Comparison of ENCODE assay signal across 23 cellular contexts in genomic region chr1:119250299-119250698, GRCh38.
DNase-seq lines count a peak whose midpoint lies in the region; ATAC-seq, FAIRE-seq and TF ChIP-seq lines count a peak whose summit lies in the region.
"Had no signal": no experiment of that assay in that cellular context is flagged by ENCODE, and none has a peak within 500 bp of the region (broad histone marks: within the 10 kb centered on the region; RNA-seq: fewer than 3 reads in every experiment).

No MANE protein-coding gene starts in this region.

- H2AFZ ChIP-seq in IMR-90 (replicated peaks; ENCODE audit: low read length, poor library complexity) (no peak overlapping the region), K562 (ENCODE audit: low read depth, low read length) (no peak overlapping the region), mammary epithelial cell (ENCODE audit: low read depth, low read length) (no peak overlapping the region)
- H2AFZ ChIP-seq: GM23248 had no signal

- no peak overlapping the region for H3K4me3 ChIP-seq in AG10803 (ENCODE audit: low read length)
- no peak overlapping the region for H3K4me3 ChIP-seq in IMR-90 (ENCODE audit: insufficient read depth, low read depth, low read length)
- H3K4me3 ChIP-seq in K562: no peak overlapping the region
- H3K4me3 ChIP-seq in mammary epithelial cell (replicated peaks in 1 of 3; ENCODE audit: insufficient read depth in 1 of 3, low read depth in 2 of 3, low read length in 3 of 3): no peak overlapping the region
- H3K4me3 ChIP-seq: BLaER1 treated with 17β-estradiol and CSF1 and Interleukin-3, amounts not matched to agents 10 nM and 100 nM; GM12878; GM23248 had no signal

- no peak for FAIRE-seq in K562 (lab: Jason Lieb, UNC)
- FAIRE-seq: D721Med, GM12878, GM19239, H1 had no signal

- no peak overlapping the region for H2AK9ac ChIP-seq in IMR-90 (replicated peaks; ENCODE audit: low read depth, low read length, poor library complexity)

- no peak overlapping the region for H3K18ac ChIP-seq in IMR-90 (ENCODE audit: low read depth, low read length)

- H3K9me1 ChIP-seq in IMR-90 (ENCODE audit: insufficient read depth, low read length) (no peaks in the 10 kb centered on the region), K562 (ENCODE audit: control insufficient read depth, insufficient read depth, low read length) (no peaks in the 10 kb centered on the region)

- no peaks in the 10 kb centered on the region for H3K27me3 Mint-ChIP-seq in activated T-helper 2 cell treated with anti-CD3 and anti-CD28 coated beads, Interferon-gamma antibody, Interleukin-2, Interleukin-4, amounts not matched to agents 10 μg/mL and 5 μg/mL and 100 μg/mL, durations not matched to agents 14 hours and 24 hours and 36 hours (ENCODE audit: low read depth)
- H3K27me3 Mint-ChIP-seq: CD4-positive, alpha-beta T cell had no signal

- H2BK5ac ChIP-seq in IMR-90 (ENCODE audit: low read depth, low read length, poor library complexity, severe bottlenecking): no peak overlapping the region

- 0 out of 2 replicates have a peak, but pooled peaks cover 1% of the 10 kb centered on the region for H3K27me3 ChIP-seq in IMR-90 (ENCODE audit: control insufficient read depth, insufficient read depth, low read length)
- H3K27me3 ChIP-seq in K562 (ENCODE audit: control insufficient read depth in 2 of 2, insufficient read depth in 2 of 2, low read length in 2 of 2): no peaks in the 10 kb centered on the region; a peak in 1 of 5 replicates
- H3K27me3 ChIP-seq in mammary epithelial cell (ENCODE audit: insufficient read depth, low read length): no peaks in the 10 kb centered on the region
- H3K27me3 ChIP-seq: BE2C; BLaER1 treated with 17β-estradiol and CSF1 and Interleukin-3, amounts not matched to agents 10 nM and 100 nM had no signal

- no peak overlapping the region for H4K8ac ChIP-seq in IMR-90 (ENCODE audit: low read depth in 2 of 2, low read length in 2 of 2)

- no peaks in the 10 kb centered on the region for H3K36me3 ChIP-seq in IMR-90 (ENCODE audit: control insufficient read depth, insufficient read depth, low read length)
- no peaks in the 10 kb centered on the region for H3K36me3 ChIP-seq in K562 (ENCODE audit: control insufficient read depth, insufficient read depth, low read length)
- no peaks in the 10 kb centered on the region for H3K36me3 ChIP-seq in mammary epithelial cell (ENCODE audit: insufficient read depth, low read length)
- H3K36me3 ChIP-seq: BE2C; BLaER1 treated with 17β-estradiol and CSF1 and Interleukin-3, amounts not matched to agents 10 nM and 100 nM had no signal

- H4K20me1 ChIP-seq in IMR-90 (ENCODE audit: insufficient read depth, low read length) (no peaks in the 10 kb centered on the region), K562 (replicated peaks; ENCODE audit: control insufficient read depth, insufficient read depth, low read length) (no peaks in the 10 kb centered on the region), mammary epithelial cell (ENCODE audit: insufficient read depth, low read length) (no peaks in the 10 kb centered on the region)
- H4K20me1 ChIP-seq: BLaER1 treated with 17β-estradiol and CSF1 and Interleukin-3, amounts not matched to agents 10 nM and 100 nM had no signal

- no peak overlapping the region for H2BK15ac ChIP-seq in IMR-90 (ENCODE audit: low read depth, low read length)

- in situ Hi-C loops in IMR-90 (cut with MboI; ENCODE audit: low sequenced_read_pairs) (no loop called here), K562 (cut with MboI) (no loop called here), mammary epithelial cell (cut with MboI; ENCODE audit: low sequenced_read_pairs in 2 of 2) (no loop called here)

- H3K9me3 ChIP-seq in IMR-90 (ENCODE audit: control insufficient read depth, insufficient read depth, low read length) (no peaks in the 10 kb centered on the region), K562 (replicated peaks; ENCODE audit: control insufficient read depth, insufficient read depth, low read depth, low read length) (no peaks in the 10 kb centered on the region), mammary epithelial cell (replicated peaks; ENCODE audit: insufficient read depth, low read length) (no peaks in the 10 kb centered on the region)
- H3K9me3 ChIP-seq: BE2C; BLaER1 treated with 17β-estradiol and CSF1 and Interleukin-3, amounts not matched to agents 10 nM and 100 nM had no signal

- TF ChIP-seq RAD21 in IMR-90 (IDR thresholded peaks at IDR 0.05; ENCODE audit: low read length) (no peak), K562 (CRISPR knock-in tag; conservative IDR thresholded peaks at IDR 0.05 in 1 of 2, IDR thresholded peaks at IDR 0.05 in 1 of 2) (no peak)

- H4K91ac ChIP-seq in IMR-90 (ENCODE audit: insufficient read depth, low read depth, low read length): no peak overlapping the region

- H3K79me1 ChIP-seq in IMR-90 (ENCODE audit: low read depth in 1 of 2, low read length in 2 of 2): no peaks in the 10 kb centered on the region

- DNase-seq in AG10803 (ENCODE audit: low read depth) (peak; percentile 10), IMR-90 (no peak), K562 (ENCODE audit: extremely low read depth in 1 of 4, low spot score in 3 of 4) (no peak), mammary epithelial cell (no peak), LoVo (ENCODE audit: low spot score) (no peak)
- DNase-seq in activated T-helper 2 cell treated with anti-CD3 and anti-CD28 coated beads, Interferon-gamma antibody, Interleukin-2, Interleukin-4, amounts not matched to agents 10 μg/mL and 5 μg/mL and 100 μg/mL, durations not matched to agents 14 hours and 24 hours and 36 hours (ENCODE audit: low spot score): no peak
- DNase-seq: AML-193; BE2C; CD4-positive, alpha-beta T cell; CD8-positive, alpha-beta memory T cell; DMS 273 treated with DMSO at 0.1 percent for 48 hours; DMS79; EL; GDM1; GM23248; H7; HCEC 1CT had no signal

- no peak overlapping the region for H3K56ac ChIP-seq in IMR-90 (ENCODE audit: extremely low read depth, insufficient read depth, low read length)

- H3K9ac ChIP-seq in IMR-90 (ENCODE audit: low read depth, low read length) (no peak overlapping the region), K562 (ENCODE audit: insufficient read depth in 1 of 2, low read depth in 2 of 2, low read length in 2 of 2) (no peak overlapping the region), mammary epithelial cell (ENCODE audit: insufficient read depth, low read length) (no peak overlapping the region)
- H3K9ac ChIP-seq: BLaER1 treated with 17β-estradiol and CSF1 and Interleukin-3, amounts not matched to agents 10 nM and 100 nM; GM23248 had no signal

- dilution Hi-C loops in IMR-90 (cut with HindIII; ENCODE audit: low sequenced_read_pairs, unreplicated experiment): no loop called here
- dilution Hi-C loops in mammary epithelial cell (cut with HindIII; ENCODE audit: low sequenced_read_pairs): no loop called here

- H2BK20ac ChIP-seq in IMR-90 (ENCODE audit: low read depth, low read length): no peak overlapping the region

- no peak overlapping the region for H3K23ac ChIP-seq in IMR-90 (ENCODE audit: low read depth, low read length)

- H3K27ac ChIP-seq in IMR-90 (ENCODE audit: insufficient read depth, low read length) (no peak overlapping the region), K562 (ENCODE audit: extremely low read depth, low read depth, low read length) (no peak overlapping the region), mammary epithelial cell (ENCODE audit: insufficient read depth, low read depth, low read length) (no peak overlapping the region)
- H3K27ac ChIP-seq: BLaER1 treated with 17β-estradiol and CSF1 and Interleukin-3, amounts not matched to agents 10 nM and 100 nM; GM23248 had no signal

- H3K79me2 ChIP-seq in K562 (ENCODE audit: control insufficient read depth, insufficient read depth, low read length): no peaks in the 10 kb centered on the region
- H3K79me2 ChIP-seq in mammary epithelial cell (ENCODE audit: insufficient read depth, low read length): no peaks in the 10 kb centered on the region

- CTCF ChIA-PET in IMR-90 (lab: Yijun Ruan, JAX): interaction anchor here (1.5 kb wide), 1 partner anchor 25 kb away, joined by 4 read pairs; no protein-coding TSS in a partner anchor
- CTCF ChIA-PET in K562 (lab: Yijun Ruan, JAX; ENCODE audit: low intra/inter-chr PET ratio): no interaction called here
- CTCF ChIA-PET in mammary epithelial cell (lab: Charles Lee; ENCODE audit: low non-redundant PET): no interaction called here

- H3K4me1 ChIP-seq in IMR-90 (ENCODE audit: control insufficient read depth, insufficient read depth, low read length): no peaks in the 10 kb centered on the region
- H3K4me1 ChIP-seq in K562 (replicated peaks in 1 of 2; ENCODE audit: control insufficient read depth in 2 of 2, insufficient read depth in 2 of 2, low read length in 2 of 2): no peaks in the 10 kb centered on the region
- peaks cover 27% of the 10 kb centered on the region for H3K4me1 ChIP-seq in mammary epithelial cell (ENCODE audit: insufficient read depth, low read length)
- H3K4me1 ChIP-seq: BE2C; BLaER1 treated with 17β-estradiol and CSF1 and Interleukin-3, amounts not matched to agents 10 nM and 100 nM had no signal

- no peak overlapping the region for H4K5ac ChIP-seq in IMR-90 (ENCODE audit: low read depth, low read length)

- POLR2A ChIA-PET in IMR-90 (lab: Charles Lee; ENCODE audit: unreplicated experiment): no interaction called here
- POLR2A ChIA-PET in K562 (lab: Yijun Ruan, JAX): interaction anchor here (0.6 kb wide), 1 partner anchor 47 kb away, joined by 3 read pairs; no protein-coding TSS in a partner anchor

- H3K14ac ChIP-seq in IMR-90 (replicated peaks; ENCODE audit: low read depth, low read length): no peak overlapping the region

- intact Hi-C loops in IMR-90 (cut with micrococcal nuclease): no loop called here
- intact Hi-C loops in K562 (cut with micrococcal nuclease): no loop called here
- intact Hi-C loops in activated T-helper 2 cell treated with anti-CD3 and anti-CD28 coated beads, Interferon-gamma antibody, Interleukin-2, Interleukin-4, amounts not matched to agents 10 μg/mL and 5 μg/mL and 100 μg/mL, durations not matched to agents 14 hours and 24 hours and 36 hours (cut with micrococcal nuclease): no loop called here
- intact Hi-C loops in mammary epithelial cell (cut with micrococcal nuclease): no loop called here

- no peaks in the 10 kb centered on the region for H3K9me3 Mint-ChIP-seq in activated T-helper 2 cell treated with anti-CD3 and anti-CD28 coated beads, Interferon-gamma antibody, Interleukin-2, Interleukin-4, amounts not matched to agents 10 μg/mL and 5 μg/mL and 100 μg/mL, durations not matched to agents 14 hours and 24 hours and 36 hours
- H3K9me3 Mint-ChIP-seq: CD4-positive, alpha-beta T cell; CD8-positive, alpha-beta memory T cell had no signal

- no peak overlapping the region for H3K27ac Mint-ChIP-seq in activated T-helper 2 cell treated with anti-CD3 and anti-CD28 coated beads, Interferon-gamma antibody, Interleukin-2, Interleukin-4, amounts not matched to agents 10 μg/mL and 5 μg/mL and 100 μg/mL, durations not matched to agents 14 hours and 24 hours and 36 hours
- H3K27ac Mint-ChIP-seq: CD14-positive monocyte; CD4-positive, alpha-beta T cell; CD8-positive, alpha-beta memory T cell had no signal

- H2BK120ac ChIP-seq in IMR-90 (ENCODE audit: low read depth, low read length): no peak overlapping the region

- H3K4me2 ChIP-seq in IMR-90 (ENCODE audit: low read depth, low read length) (no peak overlapping the region), K562 (ENCODE audit: insufficient read depth, low read length) (no peak overlapping the region), mammary epithelial cell (ENCODE audit: insufficient read depth, low read depth, low read length) (no peak overlapping the region)
- H3K4me2 ChIP-seq: BLaER1 treated with 17β-estradiol and CSF1 and Interleukin-3, amounts not matched to agents 10 nM and 100 nM had no signal

- ATAC-seq in IMR-90 (ENCODE audit: low read depth) (no peak), K562 (no peak)
- ATAC-seq: GM12878 had no signal

- H3K4me1 Mint-ChIP-seq in activated T-helper 2 cell treated with anti-CD3 and anti-CD28 coated beads, Interferon-gamma antibody, Interleukin-2, Interleukin-4, amounts not matched to agents 10 μg/mL and 5 μg/mL and 100 μg/mL, durations not matched to agents 14 hours and 24 hours and 36 hours (ENCODE audit: low read depth): no peaks in the 10 kb centered on the region
- H3K4me1 Mint-ChIP-seq: CD14-positive monocyte; CD8-positive, alpha-beta memory T cell had no signal

- 83% methylated on average over 1 of the region's 1 CpG; no CpG with 5 or more reads in 1 of the 2 experiments for WGBS in IMR-90 (ENCODE audit: extremely low coverage in 2 of 2, insufficient read length in 1 of 2), 2 experiments
- 13% methylated on average over 1 of the region's 1 CpG for WGBS in K562 (ENCODE audit: insufficient coverage, low coverage, missing lambda C conversion rate)
- 83% methylated on average over 1 of the region's 1 CpG for WGBS in mammary epithelial cell (ENCODE audit: low coverage, missing lambda C conversion rate)

- no peak for TF ChIP-seq POLR2A in IMR-90 (IDR thresholded peaks at IDR 0.05; ENCODE audit: low read depth, low read length)
- TF ChIP-seq POLR2A in K562 (conservative IDR thresholded peaks at IDR 0.05): no peak

- no peaks in the 10 kb centered on the region for H3K36me3 Mint-ChIP-seq in activated T-helper 2 cell treated with anti-CD3 and anti-CD28 coated beads, Interferon-gamma antibody, Interleukin-2, Interleukin-4, amounts not matched to agents 10 μg/mL and 5 μg/mL and 100 μg/mL, durations not matched to agents 14 hours and 24 hours and 36 hours (ENCODE audit: low read depth)
- H3K36me3 Mint-ChIP-seq: CD14-positive monocyte had no signal

- no peak overlapping the region for H3K4me3 Mint-ChIP-seq in activated T-helper 2 cell treated with anti-CD3 and anti-CD28 coated beads, Interferon-gamma antibody, Interleukin-2, Interleukin-4, amounts not matched to agents 10 μg/mL and 5 μg/mL and 100 μg/mL, durations not matched to agents 14 hours and 24 hours and 36 hours (ENCODE audit: low read depth)
- H3K4me3 Mint-ChIP-seq: CD14-positive monocyte; CD4-positive, alpha-beta T cell; CD8-positive, alpha-beta memory T cell had no signal

- TF ChIP-seq EP300 in K562 (IDR thresholded peaks at IDR 0.05; ENCODE audit: low read length): no peak

- BruUV-seq in IMR-90 (replicated peaks; lab: Mats Ljungman, UMichigan): no TSS peak
- BruUV-seq in K562 (replicated peaks; lab: Mats Ljungman, UMichigan): no TSS peak
- no TSS peak for BruUV-seq in mammary epithelial cell (replicated peaks; lab: Mats Ljungman, UMichigan)

- no peak overlapping the region for H3K4ac ChIP-seq in IMR-90 (ENCODE audit: low read depth, low read length)

- TF ChIP-seq CTCF in AG10803 (conservative IDR thresholded peaks at IDR 0.05; ENCODE audit: low read length) (no peak), IMR-90 (conservative IDR thresholded peaks at IDR 0.05; ENCODE audit: low read depth, low read length) (no peak), K562 (IDR thresholded peaks at IDR 0.05 in 2 of 3, conservative IDR thresholded peaks at IDR 0.05 in 1 of 3; ENCODE audit: insufficient read depth in 2 of 3, low read depth in 1 of 3, low read length in 3 of 3) (no peak), mammary epithelial cell (conservative IDR thresholded peaks at IDR 0.05 in 1 of 2, IDR thresholded peaks at IDR 0.05 in 1 of 2; ENCODE audit: extremely low read depth in 1 of 2, insufficient read depth in 1 of 2, low read depth in 1 of 2, low read length in 2 of 2) (no peak)

- H2AK5ac ChIP-seq in IMR-90 (ENCODE audit: low read depth, low read length): no peak overlapping the region
